2 cellular contexts compared by ENCODE assay signal in genomic region chr1:89565521-89565920, GRCh38.
TF ChIP-seq lines count a peak whose summit lies in the region.

No MANE protein-coding gene starts in this region.

TF ChIP-seq in GM23338, 12 proteins besides CTCF, POLR2A, EP300 and RAD21 (continued from another document):
- no peak for TF ChIP-seq ZNF462 (CRISPR knock-in tag; IDR thresholded peaks at IDR 0.05)
- no peak for TF ChIP-seq EZH2 (IDR thresholded peaks at IDR 0.05; ENCODE audit: low read depth, unreplicated experiment)
- TF ChIP-seq REST (IDR thresholded peaks at IDR 0.05; ENCODE audit: unreplicated experiment) = no peak
- TF ChIP-seq JUNB (IDR thresholded peaks at IDR 0.05; ENCODE audit: unreplicated experiment) = no peak
- no peak for TF ChIP-seq STAT1 (IDR thresholded peaks at IDR 0.05; ENCODE audit: unreplicated experiment)

TF ChIP-seq in WTC11, 78 proteins besides CTCF, POLR2A, EP300 and RAD21 (continued from another document):
- no peak for TF ChIP-seq ZBTB43 (CRISPR knock-in tag; IDR thresholded peaks at IDR 0.05)
TF ChIP-seq in WTC11: peak in this region for 0.
